In genomic region chr18:68796936-68797690, GRCh38 we compare ENCODE assay signal across 1 cellular context.
TF ChIP-seq lines count a peak whose summit lies in the region.

No MANE protein-coding gene starts in this region.

TF ChIP-seq in GM23338, 12 proteins besides CTCF, POLR2A, EP300 and RAD21 (continued from another document):
- no peak for TF ChIP-seq ZNF462 (CRISPR knock-in tag; IDR thresholded peaks at IDR 0.05)
